19 cellular contexts compared by ENCODE assay signal in the genomic region with DNA sequence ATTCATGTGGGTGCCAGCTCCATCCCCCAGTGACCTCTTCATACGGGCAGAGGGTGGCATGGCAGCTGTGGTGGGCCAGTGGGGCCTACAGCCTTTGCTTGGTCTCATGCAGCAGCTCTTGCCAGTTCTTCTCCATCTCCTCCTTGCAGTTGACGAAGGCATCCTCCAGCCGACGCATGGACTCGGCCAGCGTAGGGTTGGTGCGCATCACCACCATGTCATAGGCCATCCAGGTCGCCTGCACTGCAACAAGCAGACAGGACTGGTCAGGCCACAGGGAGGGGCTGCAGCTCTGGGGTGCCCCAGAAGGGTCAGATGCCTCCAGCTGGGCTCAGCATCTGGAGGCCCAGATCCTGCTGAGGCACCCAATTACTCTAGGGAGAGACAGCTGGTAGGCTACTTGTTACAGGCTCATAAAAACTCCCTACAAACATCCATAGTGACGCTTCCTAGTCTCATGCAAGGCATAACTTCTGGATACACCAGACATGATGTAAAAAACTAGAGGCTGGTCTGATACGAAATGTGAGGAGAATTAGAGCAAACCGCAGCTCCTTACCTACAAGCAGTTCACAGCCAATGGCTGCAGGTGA. TPM values are rescaled to one million over a fixed set of nuclear protein-coding genes. Genes with fewer than 3 reads are reported as not detected.
A peak's percentile ranks its signal among the peaks of the same experiment; 100 is the strongest.
DNase-seq lines count a peak whose midpoint lies in the region; ATAC-seq and TF ChIP-seq lines count a peak whose summit lies in the region.
"Had no signal": no experiment of that assay in that cellular context is flagged by ENCODE, and none has a peak within 500 bp of the region (broad histone marks: within the 10 kb centered on the region; RNA-seq: fewer than 3 reads in every experiment).

No MANE protein-coding gene starts in this region.

- no peak overlapping the region for H3K27ac ChIP-seq in HEK293 (ENCODE audit: extremely low read depth, low read depth, low read length)
- H3K27ac ChIP-seq: RWPE1 had no signal

- no peak for TF ChIP-seq CTCF in natural killer cell (IDR thresholded peaks at IDR 0.05)
- no peak for TF ChIP-seq CTCF in HEK293 (tag by site-specific recombination; IDR thresholded peaks at IDR 0.05)
- TF ChIP-seq CTCF in mucosa of descending colon (IDR thresholded peaks at IDR 0.05): no peak

- H3K27ac Mint-ChIP-seq in natural killer cell treated with Interleukin-12 subunit alpha and Interleukin-12 subunit beta and Interleukin-15 and Interleukin-18, amount 100 ng/mL, for 72 hours: peak overlapping the region; percentile 60 to 83
- H3K27ac Mint-ChIP-seq in natural killer cell: no peak overlapping the region
- H3K27ac Mint-ChIP-seq: IgD-negative memory B cell had no signal

- CTCF ChIA-PET in HEK293 (lab: Yijun Ruan, JAX): interaction anchor here (0.7 to 2.9 kb wide), 2 partner anchors 12 to 69 kb away, joined by 3 to 21 read pairs; partner anchors contain the start of gene SYCE3

- POLR2A ChIA-PET in HEK293 (lab: Yijun Ruan, JAX): interaction anchor here (0.6 to 2.4 kb wide), 3 partner anchors 25 to 681 kb away, joined by 3 to 14 read pairs (median 3); partner anchors contain the start of gene SCO2

- DNase-seq in natural killer cell treated with Interleukin-12 subunit alpha and Interleukin-12 subunit beta and Interleukin-15 and Interleukin-18, amount 100 ng/mL, for 72 hours (ENCODE audit: low spot score): no peak
- DNase-seq in natural killer cell (no peak), mucosa of descending colon (no peak), DMS153 (lab: John Stamatoyannopoulos, UW) (no peak), T-helper 9 cell (no peak), epidermal melanocyte (ENCODE audit: insufficient read length, low spot score) (no peak)
- DNase-seq: ACHN, BE2C, Kasumi-1, MM.1S, NCI-H1092 treated with DMSO at 0.1 percent for 48 hours, NCI-H2081 treated with DMSO at 0.1 percent for 48 hours, NCI-H510A, NCI-H774 had no signal

- no peaks in the 10 kb centered on the region for H3K36me3 ChIP-seq in HEK293 (ENCODE audit: control insufficient read depth in 2 of 2, insufficient read depth in 1 of 2, low read length in 2 of 2)
- H3K36me3 ChIP-seq in mucosa of descending colon (ENCODE audit: low read depth): no peaks in the 10 kb centered on the region
- H3K36me3 ChIP-seq: BE2C, HAP-1 had no signal

- ATAC-seq in natural killer cell treated with Interleukin-12 subunit alpha and Interleukin-12 subunit beta and Interleukin-15 and Interleukin-18, amount 100 ng/mL, for 72 hours: no peak
- ATAC-seq in natural killer cell (no peak), mucosa of descending colon (peak; percentile 5)

- H3K27me3 Mint-ChIP-seq in natural killer cell treated with Interleukin-12 subunit alpha and Interleukin-12 subunit beta and Interleukin-15 and Interleukin-18, amount 100 ng/mL, for 72 hours: no peaks in the 10 kb centered on the region
- no peaks in the 10 kb centered on the region for H3K27me3 Mint-ChIP-seq in natural killer cell (ENCODE audit: low read depth in 2 of 2)
- H3K27me3 Mint-ChIP-seq: IgD-negative memory B cell had no signal

- no peaks in the 10 kb centered on the region for H3K9me3 Mint-ChIP-seq in natural killer cell treated with Interleukin-12 subunit alpha and Interleukin-12 subunit beta and Interleukin-15 and Interleukin-18, amount 100 ng/mL, for 72 hours
- H3K9me3 Mint-ChIP-seq in natural killer cell: no peaks in the 10 kb centered on the region
- H3K9me3 Mint-ChIP-seq: IgD-negative memory B cell had no signal

- intact Hi-C loops in natural killer cell (cut with micrococcal nuclease): no loop called here
- intact Hi-C loops in mucosa of descending colon (cut with DNase I, micrococcal nuclease): no loop called here

- H3K4me3 Mint-ChIP-seq in natural killer cell treated with Interleukin-12 subunit alpha and Interleukin-12 subunit beta and Interleukin-15 and Interleukin-18, amount 100 ng/mL, for 72 hours: no peak overlapping the region
- no peak overlapping the region for H3K4me3 Mint-ChIP-seq in natural killer cell

- H3K4me1 ChIP-seq in HEK293 (ENCODE audit: control insufficient read depth, insufficient read depth, low read length): no peaks in the 10 kb centered on the region
- peaks cover 7% of the 10 kb centered on the region for H3K4me1 ChIP-seq in mucosa of descending colon (ENCODE audit: low read depth)
- H3K4me1 ChIP-seq: BE2C had no signal

- H3K9me3 ChIP-seq in HEK293 (ENCODE audit: control insufficient read depth, insufficient read depth, low read depth, low read length): no peaks in the 10 kb centered on the region
- no peaks in the 10 kb centered on the region for H3K9me3 ChIP-seq in mucosa of descending colon
- H3K9me3 ChIP-seq: BE2C, HAP-1 had no signal

- H3K4me3 ChIP-seq in HEK293 (ENCODE audit: low read depth, low read length) (no peak overlapping the region), mucosa of descending colon (no peak overlapping the region)
- H3K4me3 ChIP-seq: HAP-1 had no signal

- peaks cover 10 to 11% of the 10 kb centered on the region in 2 donors for H3K4me1 Mint-ChIP-seq in natural killer cell treated with Interleukin-12 subunit alpha and Interleukin-12 subunit beta and Interleukin-15 and Interleukin-18, amount 100 ng/mL, for 72 hours (ENCODE audit: low read depth in 2 of 2)
- H3K4me1 Mint-ChIP-seq in natural killer cell: peaks cover 5 to 18% of the 10 kb centered on the region in 2 donors

- H3K36me3 Mint-ChIP-seq in natural killer cell treated with Interleukin-12 subunit alpha and Interleukin-12 subunit beta and Interleukin-15 and Interleukin-18, amount 100 ng/mL, for 72 hours: no peaks in the 10 kb centered on the region
- no peaks in the 10 kb centered on the region for H3K36me3 Mint-ChIP-seq in natural killer cell
- H3K36me3 Mint-ChIP-seq: IgD-negative memory B cell had no signal

TF ChIP-seq in HEK293, 187 proteins besides CTCF, POLR2A, EP300 and RAD21:
- TF ChIP-seq ZNF248 (tag by site-specific recombination; IDR thresholded peaks at IDR 0.05): no peak
- peak; percentile 85 for TF ChIP-seq ZIC2 (tag by site-specific recombination; IDR thresholded peaks at IDR 0.05)

RNA-seq across cellular contexts. Expression of gene KLHDC7B, which starts 5.6 kb away (rescaled TPM):
- total RNA-seq in natural killer cell treated with Interleukin-12 subunit alpha and Interleukin-12 subunit beta and Interleukin-15 and Interleukin-18, amount 100 ng/mL, for 72 hours: 10 to 100 TPM in 1 of 2 donors, 1 to 10 TPM in 1; 6.5 to 15.2 TPM
- total RNA-seq in natural killer cell: 1 to 10 TPM; 2.4 to 6.9 (median 5.3) TPM
- 1 to 10 TPM in 1 of 3 donors, under 1 TPM in 1, not detected in 1; 0.55 to 1.7 TPM for total RNA-seq in mucosa of descending colon
- total RNA-seq: HT1080 had no signal

RNA-seq across cellular contexts. Expression of gene SYCE3, which starts 11.5 kb away (rescaled TPM):
- total RNA-seq in natural killer cell treated with Interleukin-12 subunit alpha and Interleukin-12 subunit beta and Interleukin-15 and Interleukin-18, amount 100 ng/mL, for 72 hours: not detected
- total RNA-seq in natural killer cell (not detected), mucosa of descending colon (not detected)
- total RNA-seq: HT1080 had no signal

RNA-seq across cellular contexts. Expression of gene TYMP, which starts 21.4 kb away (rescaled TPM):
- total RNA-seq in natural killer cell treated with Interleukin-12 subunit alpha and Interleukin-12 subunit beta and Interleukin-15 and Interleukin-18, amount 100 ng/mL, for 72 hours: 100 to 1,000 TPM; 164 to 234 TPM
- 10 to 100 TPM; 17.7 to 44.6 (median 32.4) TPM for total RNA-seq in natural killer cell
- 10 to 100 TPM; 27.7 to 88.7 (median 34.8) TPM for total RNA-seq in mucosa of descending colon

RNA-seq across cellular contexts. Expression of gene SCO2, which starts 25.9 kb away (rescaled TPM):
- total RNA-seq in natural killer cell treated with Interleukin-12 subunit alpha and Interleukin-12 subunit beta and Interleukin-15 and Interleukin-18, amount 100 ng/mL, for 72 hours: 10 to 100 TPM; 13.1 to 18.5 TPM
- total RNA-seq in natural killer cell (10 to 100 TPM in 1 of 3 donors, 1 to 10 TPM in 2; 2.8 to 13.5 (median 8.4) TPM), mucosa of descending colon (10 to 100 TPM in 1 of 3 donors, 1 to 10 TPM in 1, not detected in 1; 5.4 to 14.6 TPM)

RNA-seq across cellular contexts. Expression of gene CPT1B, which starts 27.0 kb away (rescaled TPM):
- total RNA-seq in natural killer cell treated with Interleukin-12 subunit alpha and Interleukin-12 subunit beta and Interleukin-15 and Interleukin-18, amount 100 ng/mL, for 72 hours: 100 to 1,000 TPM in 1 of 2 donors, 10 to 100 TPM in 1; 40.3 to 102 TPM
- total RNA-seq in natural killer cell (10 to 100 TPM; 53.1 to 75.7 (median 55.5) TPM), mucosa of descending colon (10 to 100 TPM; 24.5 to 51.6 (median 29.9) TPM)

Comparison
In these comparisons a context has a peak if more than half of its experiments do, and no peak if none do; other contexts are left out.
1. H3K27ac Mint-ChIP-seq: peak in natural killer cell treated with Interleukin-12 subunit alpha and Interleukin-12 subunit beta and Interleukin-15 and Interleukin-18, amount 100 ng/mL, for 72 hours (2 of 2); none in natural killer cell (0 of 2).